ENCODE assay signal across 8 cellular contexts in genomic region chr19:6362024-6362344, GRCh38.
A peak's percentile ranks its signal among the peaks of the same experiment; 100 is the strongest.
DNase-seq lines count a peak whose midpoint lies in the region; ATAC-seq and TF ChIP-seq lines count a peak whose summit lies in the region.

No MANE protein-coding gene starts in this region.

- no peaks in the 10 kb centered on the region for H4K20me1 ChIP-seq in Loucy (ENCODE audit: insufficient read depth, low read length, poor library complexity, severe bottlenecking)

- peaks cover 13% of the 10 kb centered on the region for H3K4me1 ChIP-seq in Loucy (ENCODE audit: insufficient read depth, low read length, poor library complexity, severe bottlenecking)

- H3K4me3 ChIP-seq in Loucy (ENCODE audit: low read length, poor library complexity, severe bottlenecking) = peak overlapping the region; percentile 84

- peak overlapping the region; percentile 99 for H3K4me2 ChIP-seq in Loucy (ENCODE audit: low read depth, low read length, poor library complexity, severe bottlenecking)

- no peak for TF ChIP-seq CTCF in C4-2B (conservative IDR thresholded peaks at IDR 0.05)
- no peak for TF ChIP-seq CTCF in Loucy (conservative IDR thresholded peaks at IDR 0.05; ENCODE audit: low read length)
- TF ChIP-seq CTCF in nephron (IDR thresholded peaks at IDR 0.05; ENCODE audit: unreplicated experiment in 3 of 3) = no peak

- peak overlapping the region; percentile 77 for H2AFZ ChIP-seq in Loucy (ENCODE audit: low read length)

- peak overlapping the region; percentile 78 for H3K27ac Mint-ChIP-seq in dendritic cell treated with granulocyte-macrophage colony-stimulating factor and Interleukin-4, amounts not matched to agents 40 ng/mL and 50 ng/mL, for 4 days
- H3K27ac Mint-ChIP-seq in nephron = peak overlapping the region; percentile 77 to 82 (median 80)

- H3K4me3 Mint-ChIP-seq in dendritic cell treated with granulocyte-macrophage colony-stimulating factor and Interleukin-4, amounts not matched to agents 40 ng/mL and 50 ng/mL, for 4 days = peak overlapping the region; percentile 89
- H3K4me3 Mint-ChIP-seq in nephron = peak overlapping the region; percentile 89 to 94 (median 93)

- H3F3A ChIP-seq in Loucy (ENCODE audit: low read depth) = no peaks in the 10 kb centered on the region; the same call in 1 of the 2 replicates

- no peaks in the 10 kb centered on the region for H3K9me3 Mint-ChIP-seq in dendritic cell treated with granulocyte-macrophage colony-stimulating factor and Interleukin-4, amounts not matched to agents 40 ng/mL and 50 ng/mL, for 4 days
- no peaks in the 10 kb centered on the region for H3K9me3 Mint-ChIP-seq in nephron

- H3K27me3 Mint-ChIP-seq in dendritic cell treated with granulocyte-macrophage colony-stimulating factor and Interleukin-4, amounts not matched to agents 40 ng/mL and 50 ng/mL, for 4 days = no peaks in the 10 kb centered on the region
- peaks cover 3% of the 10 kb centered on the region for H3K27me3 Mint-ChIP-seq in nephron (ENCODE audit: low read depth)

- H3K9me3 ChIP-seq in Loucy (ENCODE audit: insufficient read depth, low read depth, low read length) = no peaks in the 10 kb centered on the region

- H3K9me2 ChIP-seq in Loucy (replicated peaks; ENCODE audit: low read depth, low read length) = no peaks in the 10 kb centered on the region

- H3K27ac ChIP-seq in C4-2B = peak overlapping the region; percentile 88

- H3K27me3 ChIP-seq in Loucy (ENCODE audit: insufficient read depth, low read length, poor library complexity, severe bottlenecking) = no peaks in the 10 kb centered on the region

- peak overlapping the region; percentile 87 for H3K9ac ChIP-seq in Loucy (ENCODE audit: low read depth, low read length, poor library complexity, severe bottlenecking)

- H3K79me2 ChIP-seq in Loucy (ENCODE audit: insufficient read depth, low read length) = peaks cover 31% of the 10 kb centered on the region

- H3K36me3 ChIP-seq in Loucy (ENCODE audit: insufficient read depth, low read length) = peaks cover 20% of the 10 kb centered on the region; the same call in 1 of the 2 replicates

- ATAC-seq in GM19035 (IDR thresholded peaks at IDR 0.05; ENCODE audit: unreplicated experiment) = no peak
- ATAC-seq in GM21390 (IDR thresholded peaks at IDR 0.05; ENCODE audit: unreplicated experiment) = no peak
- no peak for ATAC-seq in GM21576 (IDR thresholded peaks at IDR 0.05; ENCODE audit: unreplicated experiment)

- no peak for DNase-seq in stimulated activated CD4-positive, alpha-beta T cell treated with anti-CD3 and anti-CD28 coated beads, Interleukin-4, amount 100 ng/mL, for 24 hours

- intact Hi-C loops in dendritic cell treated with granulocyte-macrophage colony-stimulating factor and Interleukin-4, amounts not matched to agents 40 ng/mL and 50 ng/mL, for 4 days (cut with micrococcal nuclease) = no loop called here

- peaks cover 44% of the 10 kb centered on the region for H3K36me3 Mint-ChIP-seq in dendritic cell treated with granulocyte-macrophage colony-stimulating factor and Interleukin-4, amounts not matched to agents 40 ng/mL and 50 ng/mL, for 4 days (ENCODE audit: low read depth)
- H3K36me3 Mint-ChIP-seq in nephron (ENCODE audit: low read depth) = peaks cover 28% of the 10 kb centered on the region

- H3K4me1 Mint-ChIP-seq in dendritic cell treated with granulocyte-macrophage colony-stimulating factor and Interleukin-4, amounts not matched to agents 40 ng/mL and 50 ng/mL, for 4 days (ENCODE audit: low read depth) = peaks cover 10% of the 10 kb centered on the region
- H3K4me1 Mint-ChIP-seq in nephron = peaks cover 20% of the 10 kb centered on the region
